In genomic region chr20:25148982-25149846, GRCh38 we compare ENCODE assay signal across 8 cellular contexts. TPM values are rescaled to one million over a fixed set of nuclear protein-coding genes. Genes with fewer than 3 reads are reported as not detected.
DNase-seq lines count a peak whose midpoint lies in the region; ATAC-seq and TF ChIP-seq lines count a peak whose summit lies in the region.

No MANE protein-coding gene starts in this region.

- H3K36me3 Mint-ChIP-seq in GM23338 (ENCODE audit: low read depth): no peaks in the 10 kb centered on the region
- H3K36me3 Mint-ChIP-seq in osteocyte (ENCODE audit: unreplicated experiment): no peaks in the 10 kb centered on the region

- H3K4me1 Mint-ChIP-seq in GM23338: peaks cover 4% of the 10 kb centered on the region; the same call in 2 of the 3 replicates
- no peaks in the 10 kb centered on the region for H3K4me1 Mint-ChIP-seq in osteocyte (ENCODE audit: unreplicated experiment)

- H3K36me3 ChIP-seq in GM23338 (ENCODE audit: insufficient read depth) (no peaks in the 10 kb centered on the region), ectodermal cell (ENCODE audit: control insufficient read depth, insufficient read depth, low read length) (no peaks in the 10 kb centered on the region), neural cell (ENCODE audit: insufficient read depth, low read length) (no peaks in the 10 kb centered on the region), tibial nerve (no peaks in the 10 kb centered on the region)

- TF ChIP-seq RAD21 in neural cell (conservative IDR thresholded peaks at IDR 0.05): no peak

- H3F3A ChIP-seq in GM23338 (replicated peaks; ENCODE audit: low read depth) (peaks cover 7% of the 10 kb centered on the region; the same call in 1 of the 2 replicates), neural cell (ENCODE audit: insufficient read depth, low read length, poor library complexity, severe bottlenecking) (no peaks in the 10 kb centered on the region)

- H4K20me1 ChIP-seq in GM23338 (replicated peaks; ENCODE audit: insufficient read depth): no peaks in the 10 kb centered on the region
- H4K20me1 ChIP-seq in neural cell (ENCODE audit: insufficient read depth): no peaks in the 10 kb centered on the region

- H3K4me1 ChIP-seq in GM23338 (ENCODE audit: insufficient read depth) (no peaks in the 10 kb centered on the region), ectodermal cell (ENCODE audit: control insufficient read depth, insufficient read depth, low read length) (peaks cover 24% of the 10 kb centered on the region), tibial nerve (peaks cover 0 to 12% (median 3%) of the 10 kb centered on the region in 4 donors)

- CTCF ChIA-PET in AG04450 (lab: Charles Lee): no interaction called here

- H3K9ac ChIP-seq in neural cell (ENCODE audit: low read length): no peak overlapping the region

- no peak for DNase-seq in AG04450 (ENCODE audit: low read depth, low spot score)
- no peak for DNase-seq in GM23338 (ENCODE audit: low spot score)
- no peak for DNase-seq in osteocyte (ENCODE audit: extremely low spot score, unreplicated experiment)
- no peak for DNase-seq in NOMO-1 treated with DMSO at 0.1 percent for 48 hours (lab: John Stamatoyannopoulos, UW; ENCODE audit: unreplicated experiment)
- DNase-seq in tibial nerve (ENCODE audit: low spot score in 2 of 2): no peak
- DNase-seq in ecto neural progenitor cell (ENCODE audit: low spot score): no peak

- peak overlapping the region; percentile 78 for H3K4me3 Mint-ChIP-seq in GM23338
- no peak overlapping the region for H3K4me3 Mint-ChIP-seq in osteocyte (ENCODE audit: unreplicated experiment)

- H3K27me3 ChIP-seq in AG04450 (ENCODE audit: control insufficient read depth, insufficient read depth, low read length): peaks cover 47% of the 10 kb centered on the region
- H3K27me3 ChIP-seq in GM23338 (ENCODE audit: insufficient read depth): peaks cover 37% of the 10 kb centered on the region
- H3K27me3 ChIP-seq in ectodermal cell (ENCODE audit: control insufficient read depth, insufficient read depth, low read length, poor library complexity, severe bottlenecking): peaks cover 36% of the 10 kb centered on the region
- no peaks in the 10 kb centered on the region for H3K27me3 ChIP-seq in neural cell (ENCODE audit: insufficient read depth, low read depth, low read length)
- peaks cover 0 to 18% of the 10 kb centered on the region in 2 donors for H3K27me3 ChIP-seq in tibial nerve

- H3K9me3 ChIP-seq in AG04450 (ENCODE audit: control insufficient read depth, insufficient read depth, low read length) (peaks cover 4% of the 10 kb centered on the region; the same call in 1 of the 2 replicates), ectodermal cell (ENCODE audit: control insufficient read depth, low read length) (no peaks in the 10 kb centered on the region), neural cell (ENCODE audit: low read length) (no peaks in the 10 kb centered on the region), tibial nerve (no peaks in the 10 kb centered on the region)

- WGBS in ectodermal cell, 2 experiments: 79 to 80% methylated on average over 17 of the region's 17 CpGs
- 70 to 74% methylated on average over 15 to 17 of the region's 17 CpGs for WGBS in tibial nerve, 2 donors

- H3K27ac Mint-ChIP-seq in GM23338: no peak overlapping the region
- no peak overlapping the region for H3K27ac Mint-ChIP-seq in osteocyte (ENCODE audit: unreplicated experiment)

- TF ChIP-seq EP300 in neural cell (conservative IDR thresholded peaks at IDR 0.05; ENCODE audit: poor library complexity, severe bottlenecking): no peak
- no peak for TF ChIP-seq EP300 in tibial nerve (IDR thresholded peaks at IDR 0.05)

- no peak for ATAC-seq in GM23338

- H3K4me2 ChIP-seq in GM23338 (peak overlapping the region; percentile 76), neural cell (ENCODE audit: low read length) (no peak overlapping the region)

- no peak for TF ChIP-seq POLR2A in tibial nerve (IDR thresholded peaks at IDR 0.05)

- POLR2A ChIA-PET in AG04450 (lab: Yijun Ruan, JAX): no interaction called here

- H3K27me3 Mint-ChIP-seq in GM23338 (ENCODE audit: insufficient read depth, low read depth, poor library complexity) (peaks cover 35% of the 10 kb centered on the region), osteocyte (ENCODE audit: unreplicated experiment) (peaks cover 44% of the 10 kb centered on the region)

- H3K27ac ChIP-seq in AG04450 (ENCODE audit: low read depth, low read length): no peak overlapping the region
- no peak overlapping the region for H3K27ac ChIP-seq in GM23338 (ENCODE audit: low read depth)
- H3K27ac ChIP-seq in ectodermal cell (ENCODE audit: insufficient read depth, low read depth, low read length, poor library complexity, severe bottlenecking): peak overlapping the region; percentile 11
- no peak overlapping the region for H3K27ac ChIP-seq in neural cell (ENCODE audit: low read length)
- no peak overlapping the region for H3K27ac ChIP-seq in tibial nerve

- no peak for TF ChIP-seq CTCF in AG04450 (IDR thresholded peaks at IDR 0.05; ENCODE audit: low read depth, low read length)
- TF ChIP-seq CTCF in GM23338 (conservative IDR thresholded peaks at IDR 0.05; ENCODE audit: low read depth in 2 of 2): no peak
- no peak for TF ChIP-seq CTCF in neural cell (IDR thresholded peaks at IDR 0.05; ENCODE audit: poor library complexity, severe bottlenecking)
- TF ChIP-seq CTCF in osteocyte (IDR thresholded peaks at IDR 0.05): no peak
- TF ChIP-seq CTCF in tibial nerve (IDR thresholded peaks at IDR 0.05): no peak

- H3K4me3 ChIP-seq in AG04450 (ENCODE audit: low read depth, low read length): peak overlapping the region; percentile 45
- peak overlapping the region; percentile 46 for H3K4me3 ChIP-seq in GM23338
- no peak overlapping the region for H3K4me3 ChIP-seq in ectodermal cell (ENCODE audit: insufficient read depth, low read depth, low read length)
- H3K4me3 ChIP-seq in neural cell (ENCODE audit: low read length): peak overlapping the region; percentile 44
- H3K4me3 ChIP-seq in tibial nerve: peak overlapping the region in 2 of 4 donors; percentile 32 to 46

- H3K79me2 ChIP-seq in GM23338 (replicated peaks; ENCODE audit: insufficient read depth): no peaks in the 10 kb centered on the region
- no peaks in the 10 kb centered on the region for H3K79me2 ChIP-seq in neural cell (replicated peaks; ENCODE audit: insufficient read depth, low read length)

- H3K9me3 Mint-ChIP-seq in GM23338: no peaks in the 10 kb centered on the region
- H3K9me3 Mint-ChIP-seq in osteocyte (ENCODE audit: unreplicated experiment): no peaks in the 10 kb centered on the region

- H3K9me2 ChIP-seq in GM23338 (ENCODE audit: insufficient read depth) (no peaks in the 10 kb centered on the region), neural cell (ENCODE audit: insufficient read depth, low read length) (no peaks in the 10 kb centered on the region)

- H2AFZ ChIP-seq in GM23338 (peak overlapping the region; percentile 98), neural cell (ENCODE audit: low read depth, low read length) (no peak overlapping the region)

TF ChIP-seq in GM23338, 12 proteins besides CTCF, POLR2A, EP300 and RAD21 (continues in another document):
- TF ChIP-seq ZNF114 (CRISPR knock-in tag; IDR thresholded peaks at IDR 0.05): no peak
- no peak for TF ChIP-seq EZH2 (IDR thresholded peaks at IDR 0.05; ENCODE audit: low read depth, unreplicated experiment)
- TF ChIP-seq NANOG (IDR thresholded peaks at IDR 0.05; ENCODE audit: borderline replicate concordance): no peak
- TF ChIP-seq POLR2AphosphoS5 (IDR thresholded peaks at IDR 0.05; ENCODE audit: low read depth): no peak

TF ChIP-seq in neural cell, 6 proteins besides CTCF, POLR2A, EP300 and RAD21:
- TF ChIP-seq REST (IDR thresholded peaks at IDR 0.05; ENCODE audit: borderline replicate concordance): no peak
- no peak for TF ChIP-seq TAF1 (IDR thresholded peaks at IDR 0.05; ENCODE audit: low read depth)
- no peak for TF ChIP-seq MXI1 (conservative IDR thresholded peaks at IDR 0.05; ENCODE audit: poor library complexity, severe bottlenecking)
- no peak for TF ChIP-seq SMC3 (conservative IDR thresholded peaks at IDR 0.05; ENCODE audit: poor library complexity)
- no peak for TF ChIP-seq EZH2 (IDR thresholded peaks at IDR 0.05; ENCODE audit: borderline replicate concordance, insufficient read depth, low read length, poor library complexity, severe bottlenecking)
- TF ChIP-seq POLR2AphosphoS5 (IDR thresholded peaks at IDR 0.05): no peak

RNA-seq across cellular contexts. Expression of gene ENTPD6, which starts 46.3 kb away (rescaled TPM):
- polyA plus RNA-seq in AG04450 (2011; rRNA removed) (39.9 and 51.4 TPM in 2 replicates), GM23338 (2016; fragmentation: Nextera tagmentation; extraction: Ambion mirVana) (19.0 and 19.3 TPM in 2 replicates), neural cell (143 and 184 TPM in 2 replicates)
- 34.2 and 39.9 TPM in 2 replicates for polyA minus RNA-seq in AG04450 (2011; rRNA and poly(A)+ RNA removed)
- total RNA-seq in GM23338 (2014; rRNA removed; shearing (Covaris generic)): 45.9 TPM in 2 replicates
- polyA plus RNA-seq in ectodermal cell (2013, experiment 1 of 4): 54.5 TPM
- 63.7 TPM for polyA plus RNA-seq in ectodermal cell (2013, experiment 2 of 4)
- 42.9 TPM for polyA plus RNA-seq in ectodermal cell (2013, experiment 3 of 4)
- polyA plus RNA-seq in ectodermal cell (2013, experiment 4 of 4): 45.0 TPM
- polyA minus RNA-seq in neural cell: 90.6 and 111 TPM in 2 replicates
- total RNA-seq in osteocyte (62.0 and 62.5 TPM in 2 replicates), tibial nerve (100 to 1,000 TPM in 1 of 4 donors, 10 to 100 TPM in 3; 62.2 to 114 (median 67.0) TPM)
